In the genomic region with DNA sequence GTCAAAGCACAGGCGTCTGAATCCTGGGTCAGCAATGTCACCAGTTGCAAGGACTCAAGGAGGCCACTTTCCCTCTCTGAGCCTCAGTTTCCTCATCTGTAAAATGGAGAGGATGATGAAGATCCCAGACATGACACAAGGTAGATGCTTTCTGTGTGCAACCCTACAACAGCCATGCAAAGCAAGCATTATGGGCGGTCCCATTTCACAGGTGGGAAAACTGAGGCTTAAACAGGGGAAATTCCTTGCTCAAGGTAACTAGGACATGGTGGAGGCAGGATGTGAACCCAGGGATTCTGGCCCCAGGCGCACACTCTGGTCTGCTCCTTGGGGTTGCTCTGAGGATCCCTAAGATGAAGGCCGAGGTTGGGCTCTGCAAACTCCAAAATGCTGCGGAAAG, we compare ENCODE assay signal across 21 cellular contexts.
"Had no signal": no experiment of that assay in that cellular context is flagged by ENCODE, and none has a peak within 500 bp of the region (broad histone marks: within the 10 kb centered on the region; RNA-seq: fewer than 3 reads in every experiment).

No MANE protein-coding gene starts in this region.

- H3K9me3 ChIP-seq: SK-N-SH had no signal

- H3K27ac ChIP-seq: KMS-11, RWPE1 had no signal

- DNase-seq: IMR-90, Kasumi-1, MM.1S, NCI-H1092 treated with DMSO at 0.1 percent for 48 hours, NCI-H1436, NCI-H187, NCI-H2029, NCI-H2081 treated with DMSO at 0.1 percent for 48 hours, NCI-H2171, NCI-H226, NCI-H446, NCI-H510A, NCI-H524 treated with DMSO at 0.1 percent for 48 hours, NCI-H69, NCI-H774, PC-3, SHP77, SK-N-SH had no signal

- H3K4me2 ChIP-seq: KMS-11, SK-N-SH had no signal

- H3K9ac ChIP-seq: KMS-11, SK-N-SH had no signal

- ATAC-seq: Panc1, PC-3 had no signal
